ENCODE assay signal across 13 cellular contexts in the genomic region with DNA sequence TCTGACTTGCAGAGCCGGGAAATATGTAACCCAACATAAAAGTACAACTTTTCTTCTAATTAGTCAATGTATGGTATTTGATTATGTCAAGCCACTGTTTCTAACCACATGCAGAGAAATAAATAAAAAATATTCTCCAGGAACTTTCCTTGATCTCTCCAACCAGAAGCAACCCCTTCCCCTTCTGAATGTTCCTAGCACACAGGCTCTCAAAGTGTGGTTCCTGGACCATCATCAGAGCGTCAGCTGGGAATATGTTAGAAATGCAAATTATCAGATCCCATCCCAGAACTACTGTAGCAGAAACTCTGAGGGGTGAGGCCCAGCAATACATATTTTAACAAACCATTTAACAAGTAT. TPM values are rescaled to one million over a fixed set of nuclear protein-coding genes. Genes with fewer than 3 reads are reported as not detected.
A peak's percentile ranks its signal among the peaks of the same experiment; 100 is the strongest.
DNase-seq lines count a peak whose midpoint lies in the region; ATAC-seq, FAIRE-seq and TF ChIP-seq lines count a peak whose summit lies in the region.
"Had no signal": no experiment of that assay in that cellular context is flagged by ENCODE, and none has a peak within 500 bp of the region (broad histone marks: within the 10 kb centered on the region; RNA-seq: fewer than 3 reads in every experiment).

No MANE protein-coding gene starts in this region.

- H3K79me2 ChIP-seq in GM12878 (ENCODE audit: control insufficient read depth, insufficient read depth, low read length): no peaks in the 10 kb centered on the region

- no peaks in the 10 kb centered on the region for H3K27me3 ChIP-seq in BLaER1 treated with 17β-estradiol and CSF1 and Interleukin-3, amounts not matched to agents 10 nM and 100 nM
- H3K27me3 ChIP-seq in GM12878 (replicated peaks in 1 of 2; ENCODE audit: control insufficient read depth in 2 of 2, insufficient read depth in 2 of 2, low read length in 1 of 2): no peaks in the 10 kb centered on the region
- H3K27me3 ChIP-seq: brain microvascular endothelial cell, stomach had no signal

- peak; percentile 14 for ATAC-seq in GM19328 (IDR thresholded peaks at IDR 0.05; ENCODE audit: unreplicated experiment)
- ATAC-seq in HG03571 (IDR thresholded peaks at IDR 0.05; ENCODE audit: unreplicated experiment): peak; percentile 20
- peak; percentile 14; the same call in 1 of the 3 replicates for ATAC-seq in GM12878
- no peak for ATAC-seq in GM18873 (IDR thresholded peaks at IDR 0.05; ENCODE audit: low FRiP score, unreplicated experiment)
- ATAC-seq in HG03135 (IDR thresholded peaks at IDR 0.05; ENCODE audit: unreplicated experiment): no peak

- H2AFZ ChIP-seq in GM12878 (ENCODE audit: control insufficient read depth, low read depth, low read length): peak overlapping the region; percentile 37

- RAD21 ChIA-PET in GM12878 (lab: Charles Lee; ENCODE audit: unreplicated experiment): interaction anchor here (1.0 to 2.4 kb wide), 9 partner anchors 16 to 161 kb away, joined by 3 to 29 read pairs (median 9); a partner anchor contains a TSS

- no peak for TF ChIP-seq EP300 in GM12878 (IDR thresholded peaks at IDR 0.05; ENCODE audit: borderline replicate concordance in 1 of 2, control insufficient read depth in 1 of 2, low read depth in 2 of 2, low read length in 2 of 2)

- no peak overlapping the region for H3K27ac ChIP-seq in BLaER1 treated with 17β-estradiol and CSF1 and Interleukin-3, amounts not matched to agents 10 nM and 100 nM
- H3K27ac ChIP-seq in GM12878 (ENCODE audit: control insufficient read depth, insufficient read depth): no peak overlapping the region
- H3K27ac ChIP-seq: brain microvascular endothelial cell, foreskin keratinocyte, stomach had no signal

- no peak for TF ChIP-seq CTCF in GM12878 (IDR thresholded peaks at IDR 0.05 in 2 of 3, conservative IDR thresholded peaks at IDR 0.05 in 1 of 3; ENCODE audit: control insufficient read depth in 2 of 3, extremely low read depth in 1 of 3, insufficient read depth in 1 of 3, low read depth in 3 of 3, low read length in 3 of 3)

- DNase-seq in GM12878 (ENCODE audit: low read depth, low spot score) (no peak), NCI-H748 treated with DMSO at 0.1 percent for 48 hours (lab: John Stamatoyannopoulos, UW) (no peak), hippocampal formation (lab: John Stamatoyannopoulos, UW) (no peak)
- DNase-seq: foreskin keratinocyte, GOT3 had no signal

- H3K9me3 ChIP-seq in BLaER1 treated with 17β-estradiol and CSF1 and Interleukin-3, amounts not matched to agents 10 nM and 100 nM (replicated peaks in 1 of 11): no peaks in the 10 kb centered on the region
- no peaks in the 10 kb centered on the region for H3K9me3 ChIP-seq in GM12878 (replicated peaks; ENCODE audit: control insufficient read depth, insufficient read depth, low read length)
- H3K9me3 ChIP-seq: mucosa of descending colon, stomach had no signal

- H3K36me3 ChIP-seq in BLaER1 treated with 17β-estradiol and CSF1 and Interleukin-3, amounts not matched to agents 10 nM and 100 nM: no peaks in the 10 kb centered on the region
- no peaks in the 10 kb centered on the region for H3K36me3 ChIP-seq in GM12878 (ENCODE audit: control insufficient read depth in 2 of 2, insufficient read depth in 2 of 2, low read length in 1 of 2)
- H3K36me3 ChIP-seq: brain microvascular endothelial cell, stomach had no signal

- TF ChIP-seq POLR2A in GM12878 (IDR thresholded peaks at IDR 0.05; ENCODE audit: low read depth, low read length): no peak

- BruUV-seq in GM12878 (replicated peaks; lab: Mats Ljungman, UMichigan): no TSS peak

- 0% methylated on average over 2 of the region's 2 CpGs for WGBS in GM12878 (ENCODE audit: insufficient coverage, insufficient replicate concordance, low lambda C conversion rate, missing lambda C conversion rate)

- in situ Hi-C loops in GM12878 (cut with MboI): no loop called here

- no peak overlapping the region for H3K4me3 ChIP-seq in BLaER1 treated with 17β-estradiol and CSF1 and Interleukin-3, amounts not matched to agents 10 nM and 100 nM
- H3K4me3 ChIP-seq in GM12878: no peak overlapping the region
- H3K4me3 ChIP-seq: mucosa of descending colon, stomach had no signal

- no peak overlapping the region for H3K9ac ChIP-seq in BLaER1 treated with 17β-estradiol and CSF1 and Interleukin-3, amounts not matched to agents 10 nM and 100 nM
- no peak overlapping the region for H3K9ac ChIP-seq in GM12878 (ENCODE audit: control insufficient read depth, insufficient read depth, low read length)

- H3K4me2 ChIP-seq in BLaER1 treated with 17β-estradiol and CSF1 and Interleukin-3, amounts not matched to agents 10 nM and 100 nM: peak overlapping the region in 6 of 11 experiments; percentile 3 to 65 (median 29); a peak in 9 of 22 replicates
- no peak overlapping the region for H3K4me2 ChIP-seq in GM12878 (ENCODE audit: control insufficient read depth, insufficient read depth)

- no peaks in the 10 kb centered on the region for H4K20me1 ChIP-seq in BLaER1 treated with 17β-estradiol and CSF1 and Interleukin-3, amounts not matched to agents 10 nM and 100 nM
- no peaks in the 10 kb centered on the region for H4K20me1 ChIP-seq in GM12878 (ENCODE audit: control insufficient read depth, insufficient read depth)

- intact Hi-C loops in GM12878 (cut with micrococcal nuclease; ENCODE audit: unreplicated experiment): loop anchor here (1.0 to 10.0 kb wide), 2 partner anchors 31 to 1479 kb away; no protein-coding TSS in a partner anchor

- CTCF ChIA-PET in GM12878 (lab: Yijun Ruan, JAX): interaction anchor here (0.9 to 7.2 kb wide), 12 partner anchors 10 to 162 kb away, joined by 3 to 115 read pairs (median 8); no protein-coding TSS in a partner anchor

- FAIRE-seq in GM12878 (lab: Jason Lieb, UNC): no peak

- SMC1A ChIA-PET in GM12878 (lab: Charles Lee; ENCODE audit: uncharacterized antibody, unreplicated experiment): interaction anchor here (1.1 to 7.8 kb wide), 7 partner anchors 10 to 158 kb away, joined by 3 to 98 read pairs (median 11); no protein-coding TSS in a partner anchor

- TF ChIP-seq RAD21 in GM12878 (IDR thresholded peaks at IDR 0.05; ENCODE audit: insufficient read depth, low read depth, low read length): no peak

- peaks cover 0 to 4% (median 0%) of the 10 kb centered on the region in 10 experiments; a peak in 5 of 20 replicates for H3K4me1 ChIP-seq in BLaER1 treated with 17β-estradiol and CSF1 and Interleukin-3, amounts not matched to agents 10 nM and 100 nM
- H3K4me1 ChIP-seq in GM12878 (ENCODE audit: control insufficient read depth, insufficient read depth, low read length): peaks cover 3% of the 10 kb centered on the region; the same call in 1 of the 2 replicates
- H3K4me1 ChIP-seq: foreskin keratinocyte had no signal

- POLR2A ChIA-PET in GM12878 (lab: Charles Lee): interaction anchor here (1.1 to 2.2 kb wide), 2 partner anchors 22 to 31 kb away, joined by 6 to 8 read pairs; no protein-coding TSS in a partner anchor

TF ChIP-seq in GM12878, 131 proteins besides CTCF, POLR2A, EP300 and RAD21:
- TF ChIP-seq, protein P1, sequence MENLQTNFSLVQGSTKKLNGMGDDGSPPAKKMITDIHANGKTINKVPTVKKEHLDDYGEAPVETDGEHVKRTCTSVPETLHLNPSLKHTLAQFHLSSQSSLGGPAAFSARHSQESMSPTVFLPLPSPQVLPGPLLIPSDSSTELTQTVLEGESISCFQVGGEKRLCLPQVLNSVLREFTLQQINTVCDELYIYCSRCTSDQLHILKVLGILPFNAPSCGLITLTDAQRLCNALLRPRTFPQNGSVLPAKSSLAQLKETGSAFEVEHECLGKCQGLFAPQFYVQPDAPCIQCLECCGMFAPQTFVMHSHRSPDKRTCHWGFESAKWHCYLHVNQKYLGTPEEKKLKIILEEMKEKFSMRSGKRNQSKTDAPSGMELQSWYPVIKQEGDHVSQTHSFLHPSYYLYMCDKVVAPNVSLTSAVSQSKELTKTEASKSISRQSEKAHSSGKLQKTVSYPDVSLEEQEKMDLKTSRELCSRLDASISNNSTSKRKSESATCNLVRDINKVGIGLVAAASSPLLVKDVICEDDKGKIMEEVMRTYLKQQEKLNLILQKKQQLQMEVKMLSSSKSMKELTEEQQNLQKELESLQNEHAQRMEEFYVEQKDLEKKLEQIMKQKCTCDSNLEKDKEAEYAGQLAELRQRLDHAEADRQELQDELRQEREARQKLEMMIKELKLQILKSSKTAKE (IDR thresholded peaks at IDR 0.05; ENCODE audit: low read depth, poor library complexity, severe bottlenecking): no peak
- TF ChIP-seq, protein P2, sequence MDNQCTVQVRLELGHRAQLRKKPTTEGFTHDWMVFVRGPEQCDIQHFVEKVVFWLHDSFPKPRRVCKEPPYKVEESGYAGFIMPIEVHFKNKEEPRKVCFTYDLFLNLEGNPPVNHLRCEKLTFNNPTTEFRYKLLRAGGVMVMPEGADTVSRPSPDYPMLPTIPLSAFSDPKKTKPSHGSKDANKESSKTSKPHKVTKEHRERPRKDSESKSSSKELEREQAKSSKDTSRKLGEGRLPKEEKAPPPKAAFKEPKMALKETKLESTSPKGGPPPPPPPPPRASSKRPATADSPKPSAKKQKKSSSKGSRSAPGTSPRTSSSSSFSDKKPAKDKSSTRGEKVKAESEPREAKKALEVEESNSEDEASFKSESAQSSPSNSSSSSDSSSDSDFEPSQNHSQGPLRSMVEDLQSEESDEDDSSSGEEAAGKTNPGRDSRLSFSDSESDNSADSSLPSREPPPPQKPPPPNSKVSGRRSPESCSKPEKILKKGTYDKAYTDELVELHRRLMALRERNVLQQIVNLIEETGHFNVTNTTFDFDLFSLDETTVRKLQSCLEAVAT (IDR thresholded peaks at IDR 0.05): no peak

RNA-seq across cellular contexts. Expression of a gene that starts 21.0 kb away (rescaled TPM):
- 388 and 403 TPM in 2 replicates for total RNA-seq in GM12878 (2013; cell fraction: nucleolus; rRNA removed)
- 61.6 and 62.7 TPM in 2 replicates for total RNA-seq in GM12878 (2014; rRNA removed)
- total RNA-seq in GM12878 (2014; rRNA removed; fragmentation: Illumina TruSeq; extraction: Trizol): 67.0 and 73.4 TPM in 2 replicates
- 72.6 and 76.2 TPM in 2 replicates for total RNA-seq in GM12878 (2021)
- 18.8 TPM for polyA plus RNA-seq in GM12878 (2011; ENCODE audit: low read depth)
- polyA plus RNA-seq in GM12878 (2011; rRNA removed): 63.8 and 94.8 TPM in 2 replicates
- 28.7 and 34.5 TPM in 2 replicates for polyA plus RNA-seq in GM12878 (2011; cell fraction: cytosol; rRNA removed)
- 76.6 and 81.8 TPM in 2 replicates for polyA plus RNA-seq in GM12878 (2011; cell fraction: nucleus; rRNA removed)
- polyA plus RNA-seq in GM12878 (2012): 22.6 and 25.3 TPM in 2 replicates
- polyA plus RNA-seq in GM12878 (2014; fragmentation: Illumina TruSeq; extraction: Trizol): 38.8 and 46.4 TPM in 2 replicates
- 10 to 100 TPM in 1 of 2 experiments, 1 to 10 TPM in 1; 7.5 to 10.9 TPM for polyA plus RNA-seq in GM12878 (2014; fragmentation: Nextera tagmentation; extraction: Ambion mirVana)
- 22.9 and 24.5 TPM in 2 replicates for polyA plus RNA-seq in GM12878 (2014; rRNA removed)
- polyA plus RNA-seq in GM12878 (2016; fragmentation: Nextera tagmentation; extraction: Ambion mirVana): 10 to 100 TPM; 44.0 to 50.2 TPM
- polyA minus RNA-seq in GM12878 (2011; rRNA and poly(A)+ RNA removed): 414 and 473 TPM in 2 replicates
- 61.3 and 85.0 TPM in 2 replicates for polyA minus RNA-seq in GM12878 (2011; cell fraction: cytosol; rRNA and poly(A)+ RNA removed)
- polyA minus RNA-seq in GM12878 (2011; cell fraction: nucleus; rRNA and poly(A)+ RNA removed): 370 and 490 TPM in 2 replicates

Comparison
In these comparisons a context has a peak if more than half of its experiments do, and no peak if none do; other contexts are left out.
1. ATAC-seq: peak in GM19328 (single experiment), HG03571 (single experiment) and GM12878 (single experiment); none in GM18873 (single experiment) and HG03135 (single experiment).